ENCODE assay signal across 11 cellular contexts in the genomic region with DNA sequence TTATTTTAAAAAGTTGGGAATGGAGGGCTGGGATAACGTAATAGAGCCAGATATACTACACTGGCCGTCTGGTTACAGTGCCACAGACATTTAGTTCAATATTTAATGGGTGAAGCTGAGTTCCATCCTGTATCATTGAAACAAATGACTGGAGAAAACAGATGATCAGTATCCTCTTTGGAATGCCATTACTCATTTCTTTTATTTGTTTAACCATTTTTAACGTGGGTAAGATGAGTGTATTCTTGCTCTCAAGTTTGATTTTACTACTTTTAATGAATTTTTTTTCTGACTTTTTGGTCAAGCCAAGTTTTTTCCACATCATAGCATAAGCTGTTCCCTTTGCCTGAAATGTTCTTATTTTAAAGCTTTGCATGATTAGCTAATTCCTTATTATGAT. TPM values are rescaled to one million over a fixed set of nuclear protein-coding genes. Genes with fewer than 3 reads are reported as not detected.
"Had no signal": no experiment of that assay in that cellular context is flagged by ENCODE, and none has a peak within 500 bp of the region (broad histone marks: within the 10 kb centered on the region; RNA-seq: fewer than 3 reads in every experiment).

No MANE protein-coding gene starts in this region.

- ATAC-seq: HCT116, K562 had no signal

- DNase-seq: GM23248, GOT3, H7, HFFc6, IMR-90 had no signal

- H3K4me3 ChIP-seq: GM23248, HAP-1, K562 had no signal

- H2AFZ ChIP-seq: GM23248 had no signal

- FAIRE-seq: HTR-8/SVneo, K562 had no signal

- H3K27ac Mint-ChIP-seq: HFFc6 had no signal

- H3K9me3 ChIP-seq: HAP-1 had no signal

- H3K4me3 Mint-ChIP-seq: HFFc6 had no signal

- H3K9ac ChIP-seq: GM23248 had no signal

- H3K27ac ChIP-seq: GM23248, HL-60 had no signal

- H3K36me3 ChIP-seq: HAP-1 had no signal

RNA-seq across cellular contexts. Expression of gene GRM7, which starts 53.9 kb away (rescaled TPM):
- total RNA-seq: GM23248, H4, HFFc6, IMR-90, K562 had no signal
- polyA plus RNA-seq: GM23248, IMR-90, K562 had no signal
